24 cellular contexts compared by ENCODE assay signal in genomic region chr9:129687391-129687790, GRCh38. TPM values are rescaled to one million over a fixed set of nuclear protein-coding genes. Genes with fewer than 3 reads are reported as not detected.
"Had no signal": no experiment of that assay in that cellular context is flagged by ENCODE, and none has a peak within 500 bp of the region (broad histone marks: within the 10 kb centered on the region; RNA-seq: fewer than 3 reads in every experiment).

No MANE protein-coding gene starts in this region.

- H3K4me3 Mint-ChIP-seq: activated CD4-positive, alpha-beta T cell treated with anti-CD3 and anti-CD28 coated beads for 36 hours; activated T-helper 1 cell treated with anti-CD3 and anti-CD28 coated beads, Interleukin-12 subunit alpha, Interleukin-12 subunit beta, Interleukin-2, Interleukin-4 antibody, amounts not matched to agents 30 ng/mL and 10 ng/mL and 1 ng/mL, durations not matched to agents 14 hours and 24 hours and 36 hours; effector memory CD8-positive, alpha-beta T cell; naive B cell; neural crest cell; stimulated activated effector memory CD8-positive, alpha-beta T cell treated with anti-CD3 and anti-CD28 coated beads, Interleukin-12 subunit alpha, Interleukin-12 subunit beta, amount 100 ng/mL, for 72 hours; WTC11 had no signal

- H2AFZ ChIP-seq: parathyroid adenoma had no signal

- H3K36me3 Mint-ChIP-seq: activated naive CD4-positive, alpha-beta T cell treated with anti-CD3 and anti-CD28 coated beads, Interleukin-2, amount 50 U/mL, for 72 hours; naive B cell; stimulated activated effector memory CD8-positive, alpha-beta T cell treated with anti-CD3 and anti-CD28 coated beads, Interleukin-12 subunit alpha, Interleukin-12 subunit beta, amount 100 ng/mL, for 72 hours; WTC11 had no signal

- H3K9me3 Mint-ChIP-seq: activated naive CD4-positive, alpha-beta T cell treated with anti-CD3 and anti-CD28 coated beads, Interleukin-2, amount 50 U/mL, for 72 hours; activated T-helper 1 cell treated with anti-CD3 and anti-CD28 coated beads, Interleukin-12 subunit alpha, Interleukin-12 subunit beta, Interleukin-2, Interleukin-4 antibody, amounts not matched to agents 30 ng/mL and 10 ng/mL and 1 ng/mL, durations not matched to agents 14 hours and 24 hours and 36 hours; effector memory CD8-positive, alpha-beta T cell; naive B cell; neural crest cell; stimulated activated effector memory CD8-positive, alpha-beta T cell treated with anti-CD3 and anti-CD28 coated beads, Interleukin-12 subunit alpha, Interleukin-12 subunit beta, amount 100 ng/mL, for 72 hours had no signal

- H3K27ac ChIP-seq: parathyroid adenoma, upper lobe of right lung had no signal

- H3K9me3 ChIP-seq: upper lobe of right lung had no signal

- H3K4me1 Mint-ChIP-seq: activated CD4-positive, alpha-beta T cell treated with anti-CD3 and anti-CD28 coated beads for 36 hours; naive B cell; neural crest cell; stimulated activated effector memory CD8-positive, alpha-beta T cell treated with anti-CD3 and anti-CD28 coated beads, Interleukin-12 subunit alpha, Interleukin-12 subunit beta, amount 100 ng/mL, for 72 hours had no signal

- H3K36me3 ChIP-seq: upper lobe of right lung had no signal

- DNase-seq: activated CD4-positive, alpha-beta T cell treated with anti-CD3 and anti-CD28 coated beads for 36 hours; activated CD4-positive, alpha-beta T cell treated with anti-CD3 and anti-CD28 coated beads, Interleukin-2, amount 50 U/mL, for 48 hours; activated gamma-delta T cell treated with Interleukin-2 at 50 U/mL for 16 hours; effector memory CD8-positive, alpha-beta T cell; foreskin melanocyte; glutamatergic neuron; hippocampal formation; islet precursor cell; mammary epithelial cell; naive B cell; stimulated activated CD4-positive, alpha-beta T cell treated with anti-CD3 and anti-CD28 coated beads, Interleukin-4, amount 100 ng/mL, for 1 hour; SW 1271; T-helper 2 cell; upper lobe of right lung had no signal

- H3K27ac Mint-ChIP-seq: activated CD4-positive, alpha-beta T cell treated with anti-CD3 and anti-CD28 coated beads for 36 hours; activated T-helper 1 cell treated with anti-CD3 and anti-CD28 coated beads, Interleukin-12 subunit alpha, Interleukin-12 subunit beta, Interleukin-2, Interleukin-4 antibody, amounts not matched to agents 30 ng/mL and 10 ng/mL and 1 ng/mL, durations not matched to agents 14 hours and 24 hours and 36 hours; effector memory CD8-positive, alpha-beta T cell; stimulated activated effector memory CD8-positive, alpha-beta T cell treated with anti-CD3 and anti-CD28 coated beads, Interleukin-12 subunit alpha, Interleukin-12 subunit beta, amount 100 ng/mL, for 72 hours; WTC11 had no signal

- H3K4me1 ChIP-seq: parathyroid adenoma, upper lobe of right lung had no signal

- H3K79me2 ChIP-seq: parathyroid adenoma had no signal

- ATAC-seq: activated CD4-positive, alpha-beta T cell treated with anti-CD3 and anti-CD28 coated beads for 36 hours; activated naive CD4-positive, alpha-beta T cell treated with anti-CD3 and anti-CD28 coated beads, Interleukin-2, amount 50 U/mL, for 72 hours; effector memory CD8-positive, alpha-beta T cell; left lobe of liver; sciatic nerve; stimulated activated effector memory CD8-positive, alpha-beta T cell treated with anti-CD3 and anti-CD28 coated beads, Interleukin-12 subunit alpha, Interleukin-12 subunit beta, amount 100 ng/mL, for 72 hours; upper lobe of right lung had no signal

- H3K4me3 ChIP-seq: smooth muscle cell, upper lobe of right lung had no signal

- H3K4me2 ChIP-seq: smooth muscle cell had no signal

- H3K9ac ChIP-seq: parathyroid adenoma had no signal

RNA-seq across cellular contexts. Expression of gene PRRX2, which starts 21.9 kb away (rescaled TPM):
- total RNA-seq: left lobe of liver, mononuclear cell had no signal
- polyA plus RNA-seq: mammary epithelial cell had no signal
